In the genomic region with DNA sequence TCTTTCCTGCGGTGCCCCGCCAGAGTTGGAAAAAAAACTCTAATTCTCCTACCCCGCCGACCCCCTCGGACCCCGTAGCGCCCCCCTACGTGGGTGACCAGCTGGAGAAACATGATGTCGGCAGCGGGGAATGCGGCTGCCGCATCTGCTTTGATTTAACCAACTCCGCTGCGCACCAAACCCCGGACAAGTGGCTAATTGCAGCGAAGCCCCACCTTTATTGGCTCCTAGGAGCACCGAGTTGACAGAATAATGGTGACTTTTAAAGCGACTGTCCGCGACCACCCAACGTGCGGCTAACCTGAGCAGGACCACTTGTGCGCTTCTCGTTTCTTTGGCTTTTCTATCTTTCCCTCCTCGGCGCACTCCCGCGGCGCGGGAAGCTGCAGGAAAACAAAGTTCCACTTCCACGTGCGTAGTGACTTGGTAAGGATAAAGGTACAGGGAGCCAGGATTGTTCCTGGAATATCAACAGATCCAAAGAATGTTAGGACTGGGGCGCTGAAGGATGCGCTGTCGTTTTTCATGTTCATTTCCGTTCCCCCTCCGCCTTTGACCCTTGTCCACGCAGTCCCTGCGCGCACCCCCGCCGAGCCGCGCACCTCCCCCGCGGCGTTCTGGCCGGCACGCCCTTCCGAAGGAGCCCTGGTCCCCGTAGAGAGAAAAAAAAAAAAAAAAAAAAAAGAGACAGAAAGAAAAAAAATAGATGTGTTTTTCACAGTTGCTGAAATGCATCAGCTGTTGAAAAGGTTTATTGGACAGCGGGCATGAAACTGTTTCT, we compare ENCODE assay signal across 1 cellular context.
TF ChIP-seq lines count a peak whose summit lies in the region.

No MANE protein-coding gene starts in this region.

TF ChIP-seq in HEK293, 187 proteins besides CTCF, POLR2A, EP300 and RAD21 (continued from another document):
- TF ChIP-seq TSHZ1 (tag by site-specific recombination; IDR thresholded peaks at IDR 0.05; ENCODE audit: borderline replicate concordance) (no peak), SETDB1 (IDR thresholded peaks at IDR 0.05; ENCODE audit: insufficient read length, low read length) (no peak), ZNF133 (tag by site-specific recombination; IDR thresholded peaks at IDR 0.05) (no peak; the same call in 1 of the 2 replicates), ZNF449 (tag by site-specific recombination; IDR thresholded peaks at IDR 0.05) (no peak)
TF ChIP-seq in HEK293: peak in this region for 43.
